18 cellular contexts compared by ENCODE assay signal in genomic region chr10:114260366-114260765, GRCh38. TPM values are rescaled to one million over a fixed set of nuclear protein-coding genes. Genes with fewer than 3 reads are reported as not detected.
DNase-seq lines count a peak whose midpoint lies in the region; ATAC-seq and TF ChIP-seq lines count a peak whose summit lies in the region.
"Had no signal": no experiment of that assay in that cellular context is flagged by ENCODE, and none has a peak within 500 bp of the region (broad histone marks: within the 10 kb centered on the region; RNA-seq: fewer than 3 reads in every experiment).

No MANE protein-coding gene starts in this region.

- H3K4me2 ChIP-seq in smooth muscle cell, result peak overlapping the region; percentile 36
- H3K4me2 ChIP-seq: BLaER1 had no signal

- H3K9ac ChIP-seq in smooth muscle cell (ENCODE audit: low read depth), result peak overlapping the region; percentile 41
- H3K9ac ChIP-seq in endodermal cell (ENCODE audit: extremely low read depth, low read length, poor library complexity, severe bottlenecking), result no peak overlapping the region
- H3K9ac ChIP-seq: BLaER1 had no signal

- no peaks in the 10 kb centered on the region for H3K36me3 Mint-ChIP-seq in endodermal cell (ENCODE audit: low read depth)
- H3K36me3 Mint-ChIP-seq: CD8-positive, alpha-beta memory T cell had no signal

- H2AFZ ChIP-seq in smooth muscle cell (ENCODE audit: low read depth), result no peak overlapping the region

- H3K9me3 ChIP-seq in right cardiac atrium (ENCODE audit: control insufficient read depth, low read length), result no peaks in the 10 kb centered on the region
- H3K9me3 ChIP-seq in gastroesophageal sphincter, result no peaks in the 10 kb centered on the region
- no peaks in the 10 kb centered on the region for H3K9me3 ChIP-seq in smooth muscle cell (replicated peaks; ENCODE audit: low read depth)
- no peaks in the 10 kb centered on the region for H3K9me3 ChIP-seq in aorta (ENCODE audit: control insufficient read depth, low read length)
- H3K9me3 ChIP-seq in endodermal cell (ENCODE audit: control insufficient read depth, low read length), result no peaks in the 10 kb centered on the region
- H3K9me3 ChIP-seq: BLaER1 had no signal

- H3K27ac ChIP-seq in right cardiac atrium (ENCODE audit: low read length), result peak overlapping the region; percentile 0
- H3K27ac ChIP-seq in gastroesophageal sphincter, result peak overlapping the region in 3 of 4 donors; percentile 25 to 56 (median 54)
- peak overlapping the region; percentile 74 for H3K27ac ChIP-seq in smooth muscle cell (ENCODE audit: low read depth)
- H3K27ac ChIP-seq in aorta (ENCODE audit: low read depth in 1 of 2, low read length in 2 of 2), result no peak overlapping the region
- H3K27ac ChIP-seq in endodermal cell (ENCODE audit: low read depth, low read length), result no peak overlapping the region
- H3K27ac ChIP-seq: 22Rv1, BLaER1 had no signal

- no peaks in the 10 kb centered on the region for H4K20me1 ChIP-seq in smooth muscle cell (ENCODE audit: low read depth)
- H4K20me1 ChIP-seq: BLaER1 had no signal

- no peak for ATAC-seq in right cardiac atrium
- no peak for ATAC-seq in left cardiac atrium
- ATAC-seq in gastroesophageal sphincter, result no peak
- peak; percentile 31 for ATAC-seq in aorta (ENCODE audit: low FRiP score)
- ATAC-seq in HG03442 (IDR thresholded peaks at IDR 0.05; ENCODE audit: unreplicated experiment), result no peak
- ATAC-seq: HepG2 had no signal

- H3K4me1 ChIP-seq in right cardiac atrium (ENCODE audit: control insufficient read depth, insufficient read depth, low read length) (no peaks in the 10 kb centered on the region), gastroesophageal sphincter (peaks cover 0 to 17% (median 0%) of the 10 kb centered on the region in 3 donors), smooth muscle cell (ENCODE audit: low read depth) (peaks cover 10% of the 10 kb centered on the region), aorta (ENCODE audit: control insufficient read depth in 1 of 2, insufficient read depth in 2 of 2, low read length in 2 of 2) (no peaks in the 10 kb centered on the region), endodermal cell (ENCODE audit: control insufficient read depth, insufficient read depth, low read length) (no peaks in the 10 kb centered on the region)

- H3K27me3 Mint-ChIP-seq in endodermal cell (ENCODE audit: insufficient read depth), result no peaks in the 10 kb centered on the region

- H3K9me3 Mint-ChIP-seq in endodermal cell, result no peaks in the 10 kb centered on the region
- H3K9me3 Mint-ChIP-seq: CD8-positive, alpha-beta memory T cell had no signal

- intact Hi-C loops in right cardiac atrium (cut with DNase I) (no loop called here), left cardiac atrium (cut with DNase I) (no loop called here), aorta (cut with DNase I) (no loop called here)

- no peak for TF ChIP-seq POLR2A in gastroesophageal sphincter (IDR thresholded peaks at IDR 0.05)

- H3K36me3 ChIP-seq in gastroesophageal sphincter (no peaks in the 10 kb centered on the region), smooth muscle cell (ENCODE audit: low read depth) (no peaks in the 10 kb centered on the region), aorta (ENCODE audit: control insufficient read depth in 1 of 2, insufficient read depth in 2 of 2, low read length in 1 of 2) (no peaks in the 10 kb centered on the region), endodermal cell (ENCODE audit: control insufficient read depth, insufficient read depth, low read length) (no peaks in the 10 kb centered on the region)
- H3K36me3 ChIP-seq: BLaER1 had no signal

- TF ChIP-seq CTCF in gastroesophageal sphincter (IDR thresholded peaks at IDR 0.05) (no peak), smooth muscle cell (IDR thresholded peaks at IDR 0.05; ENCODE audit: borderline replicate concordance, insufficient read depth, poor library complexity, severe bottlenecking) (no peak), endodermal cell (conservative IDR thresholded peaks at IDR 0.05) (no peak)

- DNase-seq in right cardiac atrium (no peak), left cardiac atrium (no peak), smooth muscle cell (lab: John Stamatoyannopoulos, UW; ENCODE audit: unreplicated experiment) (no peak), aorta (no peak), endodermal cell (no peak)
- DNase-seq in activated naive CD4-positive, alpha-beta T cell treated with anti-CD3 and anti-CD28 coated beads, Interleukin-2, amount 50 U/mL, for 16 hours, result no peak
- DNase-seq: CD8-positive, alpha-beta memory T cell; DMS79; Karpas-422; MM.1S; NCI-H1105 treated with DMSO at 0.1 percent for 48 hours; NCI-H187 treated with DMSO at 0.1 percent for 48 hours; NCI-H446 had no signal

- WGBS in right cardiac atrium, result 90% methylated on average over 5 of the region's 5 CpGs
- WGBS in gastroesophageal sphincter (ENCODE audit: low coverage in 1 of 2), 2 donors, result no CpG with 5 or more reads among the region's 5 CpGs
- 78% methylated on average over 5 of the region's 5 CpGs for WGBS in smooth muscle cell (ENCODE audit: low lambda C conversion rate)
- 92 to 95% methylated on average over 5 of the region's 5 CpGs for WGBS in aorta, 2 donors
- WGBS in endodermal cell (ENCODE audit: insufficient coverage in 1 of 2, insufficient read length in 1 of 2), 2 experiments, result 57 to 93% methylated on average over 1 to 5 of the region's 5 CpGs

- H3K4me3 Mint-ChIP-seq in endodermal cell, result no peak overlapping the region
- H3K4me3 Mint-ChIP-seq: CD8-positive, alpha-beta memory T cell had no signal

- H3K27me3 ChIP-seq in right cardiac atrium (ENCODE audit: control insufficient read depth, insufficient read depth) (no peaks in the 10 kb centered on the region), gastroesophageal sphincter (no peaks in the 10 kb centered on the region), smooth muscle cell (ENCODE audit: low read depth) (no peaks in the 10 kb centered on the region), aorta (ENCODE audit: control insufficient read depth in 1 of 2, insufficient read depth in 2 of 2, low read length in 1 of 2) (no peaks in the 10 kb centered on the region), endodermal cell (ENCODE audit: control insufficient read depth, insufficient read depth, low read length, poor library complexity, severe bottlenecking) (no peaks in the 10 kb centered on the region)
- H3K27me3 ChIP-seq: BLaER1 had no signal

- no peak overlapping the region for H3K27ac Mint-ChIP-seq in endodermal cell

- H3F3A ChIP-seq in smooth muscle cell (ENCODE audit: low read depth), result peaks cover 17% of the 10 kb centered on the region

- H3K4me3 ChIP-seq in right cardiac atrium (ENCODE audit: low read length), result no peak overlapping the region
- no peak overlapping the region for H3K4me3 ChIP-seq in gastroesophageal sphincter
- H3K4me3 ChIP-seq in smooth muscle cell, result no peak overlapping the region
- H3K4me3 ChIP-seq in aorta (ENCODE audit: low read length in 2 of 2), result no peak overlapping the region
- no peak overlapping the region for H3K4me3 ChIP-seq in endodermal cell (ENCODE audit: low read length)
- H3K4me3 ChIP-seq: BLaER1 had no signal

- no peaks in the 10 kb centered on the region for H3K79me2 ChIP-seq in smooth muscle cell (ENCODE audit: low read depth)

- peaks cover 16% of the 10 kb centered on the region for H3K4me1 Mint-ChIP-seq in endodermal cell

- TF ChIP-seq EP300 in gastroesophageal sphincter (IDR thresholded peaks at IDR 0.05), result no peak

RNA-seq across cellular contexts. Expression of gene VWA2, which starts 21.3 kb away (rescaled TPM):
- not detected for total RNA-seq in right cardiac atrium
- polyA plus RNA-seq in right cardiac atrium, result not detected
- total RNA-seq in left cardiac atrium, result under 1 TPM; 0.13 to 0.21 TPM
- under 1 TPM in 2 of 4 donors, not detected in 2; 0.13 to 0.25 TPM for total RNA-seq in gastroesophageal sphincter
- 0.36 TPM in 2 replicates for total RNA-seq in smooth muscle cell
- polyA plus RNA-seq in smooth muscle cell, result 0.06 and 0.70 TPM in 2 replicates
- under 1 TPM in 1 of 2 donors, not detected in 1; 0.45 TPM for total RNA-seq in aorta
- polyA plus RNA-seq in aorta, result under 1 TPM in 1 of 2 donors, not detected in 1; 0.13 TPM
- total RNA-seq in endodermal cell, result 1 to 10 TPM; 1.7 to 2.0 TPM
- 0.07 TPM for polyA plus RNA-seq in endodermal cell (2013, experiment 1 of 2)
- polyA plus RNA-seq in endodermal cell (2013, experiment 2 of 2), result 0.08 TPM
- total RNA-seq: CD8-positive, alpha-beta memory T cell; HepG2 had no signal
- polyA plus RNA-seq: CD8-positive, alpha-beta memory T cell; HepG2 had no signal

Comparison
In these comparisons a context has a peak if more than half of its experiments do, and no peak if none do; other contexts are left out.
1. H3K27ac ChIP-seq: peak in right cardiac atrium (single experiment), gastroesophageal sphincter (3 of 4) and smooth muscle cell (single experiment); none in aorta (0 of 2) and endodermal cell (single experiment).